3 cellular contexts compared by ENCODE assay signal in the genomic region with DNA sequence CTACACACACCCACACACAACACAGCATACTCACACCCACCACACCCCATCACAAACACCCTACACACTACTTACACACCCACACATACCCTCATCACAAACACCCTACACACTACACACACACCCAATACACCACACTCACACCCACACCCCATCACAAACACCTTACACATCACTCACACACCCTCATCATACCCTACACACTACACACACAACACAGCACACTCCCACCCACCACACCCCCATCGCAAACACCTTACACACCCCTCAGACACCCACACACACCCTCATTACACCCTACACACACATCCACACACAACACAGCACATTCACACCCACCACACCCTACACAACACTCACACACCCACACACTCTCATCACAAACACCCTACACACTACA.
TF ChIP-seq lines count a peak whose summit lies in the region.

No MANE protein-coding gene starts in this region.

TF ChIP-seq in A549, 52 proteins besides CTCF, POLR2A, EP300 and RAD21:
- TF ChIP-seq, protein P1, sequence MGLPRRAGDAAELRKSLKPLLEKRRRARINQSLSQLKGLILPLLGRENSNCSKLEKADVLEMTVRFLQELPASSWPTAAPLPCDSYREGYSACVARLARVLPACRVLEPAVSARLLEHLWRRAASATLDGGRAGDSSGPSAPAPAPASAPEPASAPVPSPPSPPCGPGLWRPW (IDR thresholded peaks at IDR 0.05) = no peak
- TF ChIP-seq, protein P2, sequence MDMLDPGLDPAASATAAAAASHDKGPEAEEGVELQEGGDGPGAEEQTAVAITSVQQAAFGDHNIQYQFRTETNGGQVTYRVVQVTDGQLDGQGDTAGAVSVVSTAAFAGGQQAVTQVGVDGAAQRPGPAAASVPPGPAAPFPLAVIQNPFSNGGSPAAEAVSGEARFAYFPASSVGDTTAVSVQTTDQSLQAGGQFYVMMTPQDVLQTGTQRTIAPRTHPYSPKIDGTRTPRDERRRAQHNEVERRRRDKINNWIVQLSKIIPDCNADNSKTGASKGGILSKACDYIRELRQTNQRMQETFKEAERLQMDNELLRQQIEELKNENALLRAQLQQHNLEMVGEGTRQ (IDR thresholded peaks at IDR 0.05) = no peak
- no peak for TF ChIP-seq HDAC2 (IDR thresholded peaks at IDR 0.05)
- TF ChIP-seq MAFK (IDR thresholded peaks at IDR 0.05; ENCODE audit: partially characterized antibody) = no peak
- TF ChIP-seq, protein P3, sequence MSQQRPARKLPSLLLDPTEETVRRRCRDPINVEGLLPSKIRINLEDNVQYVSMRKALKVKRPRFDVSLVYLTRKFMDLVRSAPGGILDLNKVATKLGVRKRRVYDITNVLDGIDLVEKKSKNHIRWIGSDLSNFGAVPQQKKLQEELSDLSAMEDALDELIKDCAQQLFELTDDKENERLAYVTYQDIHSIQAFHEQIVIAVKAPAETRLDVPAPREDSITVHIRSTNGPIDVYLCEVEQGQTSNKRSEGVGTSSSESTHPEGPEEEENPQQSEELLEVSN (IDR thresholded peaks at IDR 0.05; ENCODE audit: borderline replicate concordance, low read depth) = no peak
- no peak for TF ChIP-seq PHF8 (IDR thresholded peaks at IDR 0.05; ENCODE audit: borderline replicate concordance, low read depth)
- TF ChIP-seq SMC3 (IDR thresholded peaks at IDR 0.05) = no peak
- TF ChIP-seq HOXB13 (CRISPR knock-in tag; IDR thresholded peaks at IDR 0.05; ENCODE audit: low read depth) = no peak
- TF ChIP-seq RFX5 (IDR thresholded peaks at IDR 0.05) = no peak
- no peak for TF ChIP-seq TP53 (CRISPR knock-in tag; IDR thresholded peaks at IDR 0.05)
- TF ChIP-seq TFCP2L1 (CRISPR knock-in tag; IDR thresholded peaks at IDR 0.05) = no peak
- TF ChIP-seq CBX8 (IDR thresholded peaks at IDR 0.05) = no peak
- no peak for TF ChIP-seq JUNB (IDR thresholded peaks at IDR 0.05)
- no peak for TF ChIP-seq ESRRA (IDR thresholded peaks at IDR 0.05; ENCODE audit: borderline replicate concordance, low read length)
- no peak for TF ChIP-seq CEBPB (IDR thresholded peaks at IDR 0.05)
- TF ChIP-seq, protein P4, sequence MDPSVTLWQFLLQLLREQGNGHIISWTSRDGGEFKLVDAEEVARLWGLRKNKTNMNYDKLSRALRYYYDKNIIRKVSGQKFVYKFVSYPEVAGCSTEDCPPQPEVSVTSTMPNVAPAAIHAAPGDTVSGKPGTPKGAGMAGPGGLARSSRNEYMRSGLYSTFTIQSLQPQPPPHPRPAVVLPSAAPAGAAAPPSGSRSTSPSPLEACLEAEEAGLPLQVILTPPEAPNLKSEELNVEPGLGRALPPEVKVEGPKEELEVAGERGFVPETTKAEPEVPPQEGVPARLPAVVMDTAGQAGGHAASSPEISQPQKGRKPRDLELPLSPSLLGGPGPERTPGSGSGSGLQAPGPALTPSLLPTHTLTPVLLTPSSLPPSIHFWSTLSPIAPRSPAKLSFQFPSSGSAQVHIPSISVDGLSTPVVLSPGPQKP (IDR thresholded peaks at IDR 0.05; ENCODE audit: low read depth, low read length) = no peak

TF ChIP-seq in HEK293, 187 proteins besides CTCF, POLR2A, EP300 and RAD21 (continues in another document):
- TF ChIP-seq TCF7L2 (IDR thresholded peaks at IDR 0.05; ENCODE audit: borderline replicate concordance, low read depth, low read length) = no peak
- TF ChIP-seq ZNF335 (tag by site-specific recombination; conservative IDR thresholded peaks at IDR 0.05) = no peak
- TF ChIP-seq ZNF830 (tag by site-specific recombination; IDR thresholded peaks at IDR 0.05; ENCODE audit: low read depth) = no peak
- TF ChIP-seq, protein P5, sequence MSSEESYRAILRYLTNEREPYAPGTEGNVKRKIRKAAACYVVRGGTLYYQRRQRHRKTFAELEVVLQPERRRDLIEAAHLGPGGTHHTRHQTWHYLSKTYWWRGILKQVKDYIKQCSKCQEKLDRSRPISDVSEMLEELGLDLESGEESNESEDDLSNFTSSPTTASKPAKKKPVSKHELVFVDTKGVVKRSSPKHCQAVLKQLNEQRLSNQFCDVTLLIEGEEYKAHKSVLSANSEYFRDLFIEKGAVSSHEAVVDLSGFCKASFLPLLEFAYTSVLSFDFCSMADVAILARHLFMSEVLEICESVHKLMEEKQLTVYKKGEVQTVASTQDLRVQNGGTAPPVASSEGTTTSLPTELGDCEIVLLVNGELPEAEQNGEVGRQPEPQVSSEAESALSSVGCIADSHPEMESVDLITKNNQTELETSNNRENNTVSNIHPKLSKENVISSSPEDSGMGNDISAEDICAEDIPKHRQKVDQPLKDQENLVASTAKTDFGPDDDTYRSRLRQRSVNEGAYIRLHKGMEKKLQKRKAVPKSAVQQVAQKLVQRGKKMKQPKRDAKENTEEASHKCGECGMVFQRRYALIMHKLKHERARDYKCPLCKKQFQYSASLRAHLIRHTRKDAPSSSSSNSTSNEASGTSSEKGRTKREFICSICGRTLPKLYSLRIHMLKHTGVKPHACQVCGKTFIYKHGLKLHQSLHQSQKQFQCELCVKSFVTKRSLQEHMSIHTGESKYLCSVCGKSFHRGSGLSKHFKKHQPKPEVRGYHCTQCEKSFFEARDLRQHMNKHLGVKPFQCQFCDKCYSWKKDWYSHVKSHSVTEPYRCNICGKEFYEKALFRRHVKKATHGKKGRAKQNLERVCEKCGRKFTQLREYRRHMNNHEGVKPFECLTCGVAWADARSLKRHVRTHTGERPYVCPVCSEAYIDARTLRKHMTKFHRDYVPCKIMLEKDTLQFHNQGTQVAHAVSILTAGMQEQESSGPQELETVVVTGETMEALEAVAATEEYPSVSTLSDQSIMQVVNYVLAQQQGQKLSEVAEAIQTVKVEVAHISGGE (tag by site-specific recombination; conservative IDR thresholded peaks at IDR 0.05; ENCODE audit: low read depth) = no peak
- TF ChIP-seq ZNF843 (tag by site-specific recombination; IDR thresholded peaks at IDR 0.05) = no peak
- peak; percentile 98 for TF ChIP-seq KLF1 (tag by site-specific recombination; IDR thresholded peaks at IDR 0.05)
- TF ChIP-seq, protein P6, sequence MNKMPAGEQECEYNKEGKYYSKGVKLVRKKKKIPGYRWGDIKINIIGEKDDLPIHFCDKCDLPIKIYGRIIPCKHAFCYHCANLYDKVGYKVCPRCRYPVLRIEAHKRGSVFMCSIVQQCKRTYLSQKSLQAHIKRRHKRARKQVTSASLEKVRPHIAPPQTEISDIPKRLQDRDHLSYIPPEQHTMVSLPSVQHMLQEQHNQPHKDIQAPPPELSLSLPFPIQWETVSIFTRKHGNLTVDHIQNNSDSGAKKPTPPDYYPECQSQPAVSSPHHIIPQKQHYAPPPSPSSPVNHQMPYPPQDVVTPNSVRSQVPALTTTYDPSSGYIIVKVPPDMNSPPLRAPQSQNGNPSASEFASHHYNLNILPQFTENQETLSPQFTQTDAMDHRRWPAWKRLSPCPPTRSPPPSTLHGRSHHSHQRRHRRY (tag by site-specific recombination; IDR thresholded peaks at IDR 0.05) = no peak
- TF ChIP-seq HOXA7 (CRISPR knock-in tag; IDR thresholded peaks at IDR 0.05; ENCODE audit: borderline replicate concordance) = no peak
- no peak for TF ChIP-seq ZNF624 (tag by site-specific recombination; IDR thresholded peaks at IDR 0.05)
- peak; percentile 51; the same call in 1 of the 2 replicates for TF ChIP-seq ZNF157 (tag by site-specific recombination; IDR thresholded peaks at IDR 0.05)
- 0 out of 2 replicates have a peak, but pooled peaks have one; percentile 69 for TF ChIP-seq ZNF175 (tag by site-specific recombination; IDR thresholded peaks at IDR 0.05)
- no peak; the same call in 1 of the 2 replicates for TF ChIP-seq ZNF16 (tag by site-specific recombination; IDR thresholded peaks at IDR 0.05; ENCODE audit: low read depth)
- TF ChIP-seq ZNF140 (tag by site-specific recombination; IDR thresholded peaks at IDR 0.05) = 0 out of 2 replicates have a peak, but pooled peaks have one; percentile 18
- TF ChIP-seq, protein P7, sequence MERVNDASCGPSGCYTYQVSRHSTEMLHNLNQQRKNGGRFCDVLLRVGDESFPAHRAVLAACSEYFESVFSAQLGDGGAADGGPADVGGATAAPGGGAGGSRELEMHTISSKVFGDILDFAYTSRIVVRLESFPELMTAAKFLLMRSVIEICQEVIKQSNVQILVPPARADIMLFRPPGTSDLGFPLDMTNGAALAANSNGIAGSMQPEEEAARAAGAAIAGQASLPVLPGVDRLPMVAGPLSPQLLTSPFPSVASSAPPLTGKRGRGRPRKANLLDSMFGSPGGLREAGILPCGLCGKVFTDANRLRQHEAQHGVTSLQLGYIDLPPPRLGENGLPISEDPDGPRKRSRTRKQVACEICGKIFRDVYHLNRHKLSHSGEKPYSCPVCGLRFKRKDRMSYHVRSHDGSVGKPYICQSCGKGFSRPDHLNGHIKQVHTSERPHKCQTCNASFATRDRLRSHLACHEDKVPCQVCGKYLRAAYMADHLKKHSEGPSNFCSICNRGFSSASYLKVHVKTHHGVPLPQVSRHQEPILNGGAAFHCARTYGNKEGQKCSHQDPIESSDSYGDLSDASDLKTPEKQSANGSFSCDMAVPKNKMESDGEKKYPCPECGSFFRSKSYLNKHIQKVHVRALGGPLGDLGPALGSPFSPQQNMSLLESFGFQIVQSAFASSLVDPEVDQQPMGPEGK (tag by site-specific recombination; IDR thresholded peaks at IDR 0.05) = no peak
- peak; percentile 88; the same call in 1 of the 2 replicates for TF ChIP-seq KLF8 (tag by site-specific recombination; IDR thresholded peaks at IDR 0.05)
- TF ChIP-seq ZNF530 (tag by site-specific recombination; IDR thresholded peaks at IDR 0.05; ENCODE audit: low read depth) = peak; percentile 48; the same call in 1 of the 2 replicates
- no peak for TF ChIP-seq ZNF302 (tag by site-specific recombination; IDR thresholded peaks at IDR 0.05; ENCODE audit: low read depth)
- no peak for TF ChIP-seq ZNF10 (tag by site-specific recombination; IDR thresholded peaks at IDR 0.05)

TF ChIP-seq in K562, 482 proteins besides CTCF, POLR2A, EP300 and RAD21:
- peak; percentile 36 for TF ChIP-seq CREBBP (IDR thresholded peaks at IDR 0.05; ENCODE audit: low read depth, low read length)
- TF ChIP-seq ZKSCAN8 (CRISPR knock-in tag; IDR thresholded peaks at IDR 0.05) = no peak
- peak; percentile 32 for TF ChIP-seq EGR1 (conservative IDR thresholded peaks at IDR 0.05)
